ENCODE assay signal across 9 cellular contexts in the genomic region with DNA sequence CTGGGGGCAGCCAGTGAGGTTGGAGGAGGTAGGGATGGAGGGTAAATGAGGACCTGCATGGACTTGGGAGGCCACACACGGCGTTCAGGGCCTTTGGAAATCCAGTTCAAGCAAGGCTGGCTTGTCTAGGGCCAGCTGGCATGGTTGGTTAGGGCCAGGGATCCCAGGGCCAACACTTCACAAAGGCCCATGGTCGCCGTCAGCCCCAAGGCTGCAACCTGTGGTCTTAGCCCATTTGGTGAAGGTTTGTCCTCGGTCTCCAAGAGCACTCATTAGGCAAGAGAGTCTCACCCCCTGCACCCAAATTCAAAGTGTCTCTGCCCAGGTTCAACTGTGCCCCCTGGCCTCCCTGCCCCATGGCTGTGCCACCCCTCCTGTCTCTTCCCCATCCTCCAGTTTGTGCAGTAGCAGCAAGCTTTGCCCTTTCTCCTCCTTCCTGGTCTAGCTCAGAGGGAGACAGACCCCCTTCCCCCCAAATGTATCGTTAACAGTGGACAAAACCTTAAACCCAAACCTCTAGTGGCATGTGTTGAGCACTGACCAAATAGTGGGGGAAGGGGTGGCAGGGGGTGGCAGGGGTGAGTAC.
DNase-seq lines count a peak whose midpoint lies in the region; ATAC-seq and TF ChIP-seq lines count a peak whose summit lies in the region.
"Had no signal": no experiment of that assay in that cellular context is flagged by ENCODE, and none has a peak within 500 bp of the region (broad histone marks: within the 10 kb centered on the region; RNA-seq: fewer than 3 reads in every experiment).

No MANE protein-coding gene starts in this region.

- H3K36me3 ChIP-seq in iPS-18a (ENCODE audit: control insufficient read depth, low read depth, low read length): no peaks in the 10 kb centered on the region
- H3K36me3 ChIP-seq in stomach: peaks cover 0 to 11% (median 2%) of the 10 kb centered on the region in 4 donors

- H3K4me1 Mint-ChIP-seq in activated CD4-positive, alpha-beta T cell treated with anti-CD3 and anti-CD28 coated beads, Interleukin-2, amount 10 ng/mL, durations not matched to agents 24 days and 14 days: peaks cover 49% of the 10 kb centered on the region
- H3K4me1 Mint-ChIP-seq in WTC11: peaks cover 10% of the 10 kb centered on the region

- H3K36me3 Mint-ChIP-seq in activated CD4-positive, alpha-beta T cell treated with anti-CD3 and anti-CD28 coated beads, Interleukin-2, amount 10 ng/mL, durations not matched to agents 24 days and 14 days (ENCODE audit: low read depth): peaks cover 9% of the 10 kb centered on the region
- 0 out of 2 replicates have a peak, but pooled peaks cover 2% of the 10 kb centered on the region for H3K36me3 Mint-ChIP-seq in WTC11
- H3K36me3 Mint-ChIP-seq: memory B cell had no signal

- DNase-seq in activated CD4-positive, alpha-beta T cell treated with anti-CD3 and anti-CD28 coated beads, Interleukin-2, amount 10 ng/mL, durations not matched to agents 24 days and 14 days: no peak
- no peak for DNase-seq in activated CD4-positive, alpha-beta T cell treated with anti-CD3 and anti-CD28 coated beads for 1 hour
- no peak for DNase-seq in WTC11 (ENCODE audit: low spot score)
- DNase-seq in stomach: no peak
- no peak for DNase-seq in hepatic stellate cell (ENCODE audit: low spot score)
- DNase-seq in NCI-H345 (lab: John Stamatoyannopoulos, UW): no peak
- DNase-seq in activated naive CD4-positive, alpha-beta T cell (lab: John Stamatoyannopoulos, UW): no peak

- peaks cover 3% of the 10 kb centered on the region for H3K4me1 ChIP-seq in iPS-18a (ENCODE audit: control insufficient read depth, low read depth, low read length)
- H3K4me1 ChIP-seq in stomach: peaks cover 25 to 39% (median 33%) of the 10 kb centered on the region in 4 donors

- no peak for TF ChIP-seq POLR2A in stomach (IDR thresholded peaks at IDR 0.05)

- POLR2A ChIA-PET in WTC11 (lab: Charles Lee): no interaction called here

- TF ChIP-seq CTCF in WTC11 (IDR thresholded peaks at IDR 0.05) (no peak), stomach (IDR thresholded peaks at IDR 0.05) (no peak)

- no peak overlapping the region for H3K27ac Mint-ChIP-seq in activated CD4-positive, alpha-beta T cell treated with anti-CD3 and anti-CD28 coated beads, Interleukin-2, amount 10 ng/mL, durations not matched to agents 24 days and 14 days
- no peak overlapping the region for H3K27ac Mint-ChIP-seq in WTC11
- H3K27ac Mint-ChIP-seq: memory B cell had no signal

- H3K4me3 ChIP-seq in iPS-18a (ENCODE audit: low read length) (peak overlapping the region; percentile 79), stomach (peak overlapping the region; percentile 58 to 77 (median 65))

- H3K4me3 Mint-ChIP-seq in activated CD4-positive, alpha-beta T cell treated with anti-CD3 and anti-CD28 coated beads, Interleukin-2, amount 10 ng/mL, durations not matched to agents 24 days and 14 days: peak overlapping the region; percentile 86
- H3K4me3 Mint-ChIP-seq in WTC11: peak overlapping the region; percentile 79; the same call in 1 of the 2 replicates

- no peaks in the 10 kb centered on the region for H3K27me3 Mint-ChIP-seq in activated CD4-positive, alpha-beta T cell treated with anti-CD3 and anti-CD28 coated beads, Interleukin-2, amount 10 ng/mL, durations not matched to agents 24 days and 14 days
- H3K27me3 Mint-ChIP-seq in WTC11 (ENCODE audit: low read depth): peaks cover 15% of the 10 kb centered on the region
- H3K27me3 Mint-ChIP-seq: memory B cell had no signal

- H3K27me3 ChIP-seq in iPS-18a (ENCODE audit: control insufficient read depth, insufficient read depth, low read length) (peaks cover 5% of the 10 kb centered on the region), stomach (no peaks in the 10 kb centered on the region)

- CTCF ChIA-PET in WTC11 (lab: Charles Lee): interaction anchor here (1.0 to 2.2 kb wide), 7 partner anchors 12 to 380 kb away, joined by 3 to 35 read pairs (median 5); a partner anchor contains a TSS

- intact Hi-C loops in activated CD4-positive, alpha-beta T cell treated with anti-CD3 and anti-CD28 coated beads, Interleukin-2, amount 10 ng/mL, durations not matched to agents 24 days and 14 days (cut with micrococcal nuclease): loop anchor here (1.0 to 2.0 kb wide), 2 partner anchors 245 to 380 kb away; a partner anchor contains a TSS
- intact Hi-C loops in stomach (cut with DNase I; ENCODE audit: low total_unique reads): loop anchor here (10.0 kb wide), 2 partner anchors 176 to 376 kb away; a partner anchor contains a TSS

- TF ChIP-seq EP300 in stomach (IDR thresholded peaks at IDR 0.05): no peak

- 71 to 80% (median 74%) methylated on average over 5 to 6 of the region's 6 CpGs for WGBS in stomach, 5 donors

- H3K9me3 ChIP-seq in iPS-18a (ENCODE audit: control insufficient read depth, low read depth, low read length) (no peaks in the 10 kb centered on the region), stomach (no peaks in the 10 kb centered on the region)

- H3K9me3 Mint-ChIP-seq in activated CD4-positive, alpha-beta T cell treated with anti-CD3 and anti-CD28 coated beads, Interleukin-2, amount 10 ng/mL, durations not matched to agents 24 days and 14 days: no peaks in the 10 kb centered on the region
- 0 out of 2 replicates have a peak, but pooled peaks cover 2% of the 10 kb centered on the region for H3K9me3 Mint-ChIP-seq in WTC11
- H3K9me3 Mint-ChIP-seq: memory B cell had no signal

- ATAC-seq in WTC11: no peak

- no peak overlapping the region for H3K9ac ChIP-seq in iPS-18a (ENCODE audit: low read length)

- H3K27ac ChIP-seq in iPS-18a (ENCODE audit: low read length) (no peak overlapping the region), stomach (peak overlapping the region; percentile 23 to 94 (median 91))

TF ChIP-seq in WTC11, 78 proteins besides CTCF, POLR2A, EP300 and RAD21:
- TF ChIP-seq SP1 (CRISPR knock-in tag; conservative IDR thresholded peaks at IDR 0.05) (no peak), JAZF1 (CRISPR knock-in tag; IDR thresholded peaks at IDR 0.05) (no peak), RELA (CRISPR knock-in tag; IDR thresholded peaks at IDR 0.05; ENCODE audit: borderline replicate concordance) (no peak), ZNF416 (CRISPR knock-in tag; IDR thresholded peaks at IDR 0.05) (no peak), NFE2L1 (CRISPR knock-in tag; IDR thresholded peaks at IDR 0.05) (no peak)
- TF ChIP-seq, protein P1, sequence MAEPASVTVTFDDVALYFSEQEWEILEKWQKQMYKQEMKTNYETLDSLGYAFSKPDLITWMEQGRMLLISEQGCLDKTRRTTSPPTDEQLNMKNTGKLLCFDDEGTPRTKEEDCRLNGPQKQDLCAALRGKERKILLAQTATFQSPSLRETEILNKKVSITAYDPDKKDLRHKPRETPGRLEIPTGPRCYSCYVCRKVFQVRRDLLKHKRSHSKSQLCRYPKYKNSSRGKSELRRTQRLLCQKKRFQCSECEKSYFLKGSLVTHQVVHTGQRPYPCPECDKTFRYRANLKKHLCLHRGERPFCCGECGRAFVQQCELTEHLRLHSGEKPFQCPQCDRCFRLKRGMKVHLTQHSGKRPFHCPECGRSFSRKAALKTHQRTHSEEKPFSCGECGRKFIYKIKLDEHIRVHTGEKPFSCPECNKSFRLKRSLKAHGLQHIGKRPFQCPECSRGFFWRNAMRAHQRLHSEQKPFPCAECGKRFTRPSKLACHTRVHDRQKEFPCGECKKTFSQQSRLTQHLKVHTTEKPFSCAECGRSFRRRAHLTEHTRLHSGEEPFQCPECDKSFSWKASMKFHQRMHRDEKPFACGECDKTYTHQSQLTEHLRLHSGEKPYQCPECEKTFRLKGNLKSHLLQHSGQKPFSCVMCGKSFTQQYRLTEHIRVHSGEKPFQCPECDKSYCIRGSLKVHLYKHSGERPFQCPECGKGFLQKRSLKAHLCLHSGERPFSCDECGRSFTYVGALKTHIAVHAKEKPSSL (CRISPR knock-in tag; conservative IDR thresholded peaks at IDR 0.05): no peak
